ENCODE assay signal across 11 cellular contexts in genomic region chr10:67076175-67076574, GRCh38.
A peak's percentile ranks its signal among the peaks of the same experiment; 100 is the strongest.
DNase-seq lines count a peak whose midpoint lies in the region; ATAC-seq and TF ChIP-seq lines count a peak whose summit lies in the region.
"Had no signal": no experiment of that assay in that cellular context is flagged by ENCODE, and none has a peak within 500 bp of the region (broad histone marks: within the 10 kb centered on the region; RNA-seq: fewer than 3 reads in every experiment).

No MANE protein-coding gene starts in this region.

- H3K36me3 Mint-ChIP-seq in mesothelial cell of epicardium = no peaks in the 10 kb centered on the region

- H3K27ac Mint-ChIP-seq in mesothelial cell of epicardium = peak overlapping the region; percentile 28

- H3K27me3 ChIP-seq in adrenal gland (no peaks in the 10 kb centered on the region), left ventricle myocardium inferior (ENCODE audit: low read depth) (no peaks in the 10 kb centered on the region)

- H3K4me1 ChIP-seq in adrenal gland (replicated peaks in 1 of 2) = no peaks in the 10 kb centered on the region
- H3K4me1 ChIP-seq in left ventricle myocardium inferior = peaks cover 14% of the 10 kb centered on the region

- no peak for ATAC-seq in GM21825 (IDR thresholded peaks at IDR 0.05; ENCODE audit: unreplicated experiment)

- peaks cover 31% of the 10 kb centered on the region for H3K4me1 Mint-ChIP-seq in mesothelial cell of epicardium

- H3K4me3 ChIP-seq in adrenal gland = no peak overlapping the region
- H3K4me3 ChIP-seq in left ventricle myocardium inferior = no peak overlapping the region
- H3K4me3 ChIP-seq in coronary artery = no peak overlapping the region

- H3K9me3 Mint-ChIP-seq in mesothelial cell of epicardium = no peaks in the 10 kb centered on the region

- in situ Hi-C loops in GM13976 (cut with MboI; ENCODE audit: low sequenced_read_pairs, unreplicated experiment) = no loop called here

- H3K27me3 Mint-ChIP-seq in mesothelial cell of epicardium (ENCODE audit: low read depth) = no peaks in the 10 kb centered on the region

- TF ChIP-seq POLR2A in adrenal gland (IDR thresholded peaks at IDR 0.05) = no peak

- H3K4me3 Mint-ChIP-seq in mesothelial cell of epicardium = no peak overlapping the region

- TF ChIP-seq CTCF in GM13976 (IDR thresholded peaks at IDR 0.05; ENCODE audit: borderline replicate concordance, control extremely low read depth, extremely low read depth, insufficient read depth, missing control alignments) (peak; percentile 12), adrenal gland (IDR thresholded peaks at IDR 0.05) (no peak), left ventricle myocardium inferior (IDR thresholded peaks at IDR 0.05; ENCODE audit: borderline replicate concordance) (no peak), mesothelial cell of epicardium (IDR thresholded peaks at IDR 0.05; ENCODE audit: unreplicated experiment) (no peak), coronary artery (IDR thresholded peaks at IDR 0.05) (no peak)

- no peak overlapping the region for H3K27ac ChIP-seq in adrenal gland
- H3K27ac ChIP-seq in left ventricle myocardium inferior (replicated peaks) = peak overlapping the region; percentile 72
- H3K27ac ChIP-seq in coronary artery = no peak overlapping the region

- H3K36me3 ChIP-seq in adrenal gland (replicated peaks in 1 of 2) = no peaks in the 10 kb centered on the region
- no peaks in the 10 kb centered on the region for H3K36me3 ChIP-seq in left ventricle myocardium inferior

- DNase-seq in GM13976 (ENCODE audit: low spot score) (no peak), adrenal gland (peak; percentile 25 to 52 (median 31)), left ventricle myocardium inferior (no peak), mesothelial cell of epicardium (ENCODE audit: low spot score in 2 of 2, unreplicated experiment in 2 of 2) (no peak), coronary artery (ENCODE audit: low spot score) (no peak), NCI-H345 treated with DMSO at 0.1 percent for 48 hours (lab: John Stamatoyannopoulos, UW; ENCODE audit: unreplicated experiment) (no peak)
- DNase-seq: AML-193, Caco-2, HCEC 1CT, NCI-H146 had no signal

- no peaks in the 10 kb centered on the region for H3K9me3 ChIP-seq in adrenal gland (replicated peaks in 1 of 3)
- no peaks in the 10 kb centered on the region for H3K9me3 ChIP-seq in left ventricle myocardium inferior (replicated peaks)

- intact Hi-C loops in adrenal gland (cut with DNase I) (no loop called here), left ventricle myocardium inferior (cut with micrococcal nuclease) (no loop called here)

Comparison
In these comparisons a context has a peak if more than half of its experiments do, and no peak if none do; other contexts are left out.
1. DNase-seq: peak in adrenal gland (7 of 7); none in GM13976 (single experiment), left ventricle myocardium inferior (single experiment), mesothelial cell of epicardium (0 of 2), coronary artery (single experiment) and NCI-H345 treated with DMSO at 0.1 percent for 48 hours (single experiment).